Comparison of ENCODE assay signal across 1 cellular context in the genomic region with DNA sequence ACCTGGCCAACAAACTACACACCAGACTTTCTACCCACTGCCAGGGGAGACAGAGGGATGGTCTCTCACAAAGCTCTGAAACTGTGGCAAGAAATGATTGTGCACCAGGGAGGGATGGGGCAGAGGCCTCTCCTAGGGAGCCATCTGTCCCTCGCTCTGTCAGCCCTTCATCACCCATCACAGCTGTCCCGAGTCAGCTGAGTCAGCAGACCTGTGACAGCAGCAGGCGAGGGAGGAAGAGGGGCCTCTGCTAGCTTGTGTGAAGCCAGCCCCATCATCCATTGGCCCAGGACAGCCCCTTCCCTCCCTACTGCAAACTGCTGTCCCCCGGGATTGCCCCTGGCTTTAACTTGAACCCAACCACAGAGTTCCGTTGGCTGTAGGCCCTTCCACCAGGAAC.
TF ChIP-seq lines count a peak whose summit lies in the region.

No MANE protein-coding gene starts in this region.

TF ChIP-seq in HepG2, 621 proteins besides CTCF, POLR2A, EP300 and RAD21:
- TF ChIP-seq MAFF (IDR thresholded peaks at IDR 0.05; ENCODE audit: low read depth, low read length), result peak; percentile 87
- peak; percentile 88 to 90 for TF ChIP-seq MAFK (conservative IDR thresholded peaks at IDR 0.05 in 1 of 2, IDR thresholded peaks at IDR 0.05 in 1 of 2; ENCODE audit: low read length in 2 of 2)
- TF ChIP-seq MBD4 (IDR thresholded peaks at IDR 0.05; ENCODE audit: borderline replicate concordance, low read length), result no peak
- TF ChIP-seq SIN3B (IDR thresholded peaks at IDR 0.05; ENCODE audit: low read length), result no peak
- TF ChIP-seq BATF2 (CRISPR knock-in tag; IDR thresholded peaks at IDR 0.05), result no peak
